ENCODE assay signal across 13 cellular contexts in genomic region chr22:31093090-31093850, GRCh38. TPM values are rescaled to one million over a fixed set of nuclear protein-coding genes. Genes with fewer than 3 reads are reported as not detected.
DNase-seq lines count a peak whose midpoint lies in the region; ATAC-seq and TF ChIP-seq lines count a peak whose summit lies in the region.
"Had no signal": no experiment of that assay in that cellular context is flagged by ENCODE, and none has a peak within 500 bp of the region (broad histone marks: within the 10 kb centered on the region; RNA-seq: fewer than 3 reads in every experiment).

No MANE protein-coding gene starts in this region.

- H3K27me3 ChIP-seq in left ventricle myocardium inferior (ENCODE audit: low read depth), result no peaks in the 10 kb centered on the region
- H3K27me3 ChIP-seq in smooth muscle cell (ENCODE audit: low read depth), result no peaks in the 10 kb centered on the region
- no peaks in the 10 kb centered on the region for H3K27me3 ChIP-seq in Caco-2 (replicated peaks; ENCODE audit: control insufficient read depth, insufficient read depth, low read length)

- no peak overlapping the region for H2AFZ ChIP-seq in smooth muscle cell (ENCODE audit: low read depth)

- H3K36me3 Mint-ChIP-seq in Caco-2 (ENCODE audit: insufficient read depth, unreplicated experiment), result peaks cover 13% of the 10 kb centered on the region

- H3K9me3 ChIP-seq in left ventricle myocardium inferior (replicated peaks) (no peaks in the 10 kb centered on the region), smooth muscle cell (replicated peaks; ENCODE audit: low read depth) (no peaks in the 10 kb centered on the region), Caco-2 (no peaks in the 10 kb centered on the region)

- BruUV-seq in Caco-2 (replicated peaks; lab: Mats Ljungman, UMichigan), result no TSS peak

- no peaks in the 10 kb centered on the region for H3K79me2 ChIP-seq in smooth muscle cell (ENCODE audit: low read depth)

- H3K4me3 Mint-ChIP-seq in Caco-2 (ENCODE audit: unreplicated experiment), result no peak overlapping the region
- H3K4me3 Mint-ChIP-seq: activated CD4-positive, alpha-beta T cell treated with anti-CD3 and anti-CD28 coated beads for 36 hours had no signal

- H3K4me2 ChIP-seq in smooth muscle cell, result no peak overlapping the region
- H3K4me2 ChIP-seq: KMS-11 had no signal

- H3K27ac ChIP-seq in angular gyrus (ENCODE audit: low read depth, low read length) (peak overlapping the region; percentile 73), left ventricle myocardium inferior (replicated peaks) (peak overlapping the region; percentile 98), smooth muscle cell (ENCODE audit: low read depth) (no peak overlapping the region)
- H3K27ac ChIP-seq: KMS-11 had no signal

- H3K36me3 ChIP-seq in left ventricle myocardium inferior (peaks cover 100% of the 10 kb centered on the region), smooth muscle cell (ENCODE audit: low read depth) (peaks cover 5% of the 10 kb centered on the region), Caco-2 (ENCODE audit: control insufficient read depth, insufficient read depth, low read length) (no peaks in the 10 kb centered on the region; the same call in none of the 2 replicates)

- intact Hi-C loops in left ventricle myocardium inferior (cut with micrococcal nuclease) (no loop called here), sciatic nerve (cut with DNase I) (no loop called here), Caco-2 (cut with micrococcal nuclease; ENCODE audit: unreplicated experiment) (no loop called here)

- CTCF ChIA-PET in Caco-2 (lab: Charles Lee), result no interaction called here

- no peaks in the 10 kb centered on the region for H3K9me3 Mint-ChIP-seq in Caco-2 (ENCODE audit: unreplicated experiment)

- peaks cover 85% of the 10 kb centered on the region for H3K4me1 ChIP-seq in left ventricle myocardium inferior
- no peaks in the 10 kb centered on the region for H3K4me1 ChIP-seq in smooth muscle cell (ENCODE audit: low read depth)
- H3K4me1 ChIP-seq in Caco-2, result no peaks in the 10 kb centered on the region

- H3K4me1 Mint-ChIP-seq in Caco-2 (ENCODE audit: low read depth, unreplicated experiment), result no peaks in the 10 kb centered on the region
- H3K4me1 Mint-ChIP-seq: activated CD4-positive, alpha-beta T cell treated with anti-CD3 and anti-CD28 coated beads for 36 hours had no signal

- H3K9ac ChIP-seq in smooth muscle cell (ENCODE audit: low read depth), result no peak overlapping the region
- H3K9ac ChIP-seq: KMS-11 had no signal

- WGBS in smooth muscle cell (ENCODE audit: low lambda C conversion rate), result 96% methylated on average over 33 of the region's 33 CpGs

- peaks cover 6% of the 10 kb centered on the region for H3F3A ChIP-seq in smooth muscle cell (ENCODE audit: low read depth)

- H3K4me3 ChIP-seq in left ventricle myocardium inferior (peak overlapping the region; percentile 69), smooth muscle cell (no peak overlapping the region), Caco-2 (ENCODE audit: low read depth, low read length) (no peak overlapping the region)
- H3K4me3 ChIP-seq: skin epidermis had no signal

- peaks cover 58% of the 10 kb centered on the region for H4K20me1 ChIP-seq in smooth muscle cell (ENCODE audit: low read depth)

- no peak overlapping the region for H3K27ac Mint-ChIP-seq in Caco-2 (ENCODE audit: unreplicated experiment)
- H3K27ac Mint-ChIP-seq: activated CD4-positive, alpha-beta T cell treated with anti-CD3 and anti-CD28 coated beads for 36 hours had no signal

- ATAC-seq in sciatic nerve (no peak), GM21447 (IDR thresholded peaks at IDR 0.05; ENCODE audit: unreplicated experiment) (no peak)
- ATAC-seq: activated CD4-positive, alpha-beta T cell treated with anti-CD3 and anti-CD28 coated beads for 36 hours had no signal

- no peaks in the 10 kb centered on the region for H3K27me3 Mint-ChIP-seq in Caco-2 (ENCODE audit: insufficient read depth, unreplicated experiment)
- H3K27me3 Mint-ChIP-seq: activated CD4-positive, alpha-beta T cell treated with anti-CD3 and anti-CD28 coated beads for 36 hours had no signal

- TF ChIP-seq CTCF in left ventricle myocardium inferior (IDR thresholded peaks at IDR 0.05; ENCODE audit: borderline replicate concordance) (no peak), smooth muscle cell (IDR thresholded peaks at IDR 0.05; ENCODE audit: borderline replicate concordance, insufficient read depth, poor library complexity, severe bottlenecking) (no peak), Caco-2 (IDR thresholded peaks at IDR 0.05; ENCODE audit: insufficient read depth in 1 of 2, low read depth in 1 of 2, low read length in 1 of 2, severe bottlenecking in 1 of 2, unreplicated experiment in 1 of 2) (no peak)

- peak in 9 of 14 donors; percentile 18 to 57 (median 40) for DNase-seq in C1 segment of cervical spinal cord (lab: John Stamatoyannopoulos, UW)
- DNase-seq in left ventricle myocardium inferior, result peak; percentile 82
- DNase-seq in sciatic nerve (ENCODE audit: low spot score), result peak; percentile 64
- no peak for DNase-seq in smooth muscle cell (lab: John Stamatoyannopoulos, UW; ENCODE audit: unreplicated experiment)
- DNase-seq in Caco-2, result no peak
- DNase-seq in NCI-H1105 (lab: John Stamatoyannopoulos, UW), result no peak
- DNase-seq: activated CD4-positive, alpha-beta T cell treated with anti-CD3 and anti-CD28 coated beads for 36 hours; NCI-H2081 had no signal

- POLR2A ChIA-PET in Caco-2 (lab: Charles Lee), result no interaction called here

RNA-seq across cellular contexts. Expression of gene SMTN, which starts 12.2 kb away (rescaled TPM):
- total RNA-seq in left ventricle myocardium inferior (245 TPM), sciatic nerve (283 TPM), smooth muscle cell (46.2 and 58.6 TPM in 2 replicates), Caco-2 (2022) (69.8 and 71.0 TPM in 2 replicates)
- polyA plus RNA-seq in smooth muscle cell, result 108 and 122 TPM in 2 replicates

RNA-seq across cellular contexts. Expression of gene SELENOM, which starts 14.1 kb away (rescaled TPM):
- total RNA-seq in left ventricle myocardium inferior (51.5 TPM), sciatic nerve (159 TPM), smooth muscle cell (450 and 487 TPM in 2 replicates), Caco-2 (2022) (1.3 and 2.0 TPM in 2 replicates)
- 547 and 600 TPM in 2 replicates for polyA plus RNA-seq in smooth muscle cell

RNA-seq across cellular contexts. Expression of gene INPP5J, which starts 29.5 kb away (rescaled TPM):
- total RNA-seq in left ventricle myocardium inferior, result 20.7 TPM
- total RNA-seq in sciatic nerve, result 1.9 TPM
- 1.2 TPM in 2 replicates for total RNA-seq in smooth muscle cell
- polyA plus RNA-seq in smooth muscle cell, result 0.66 and 2.1 TPM in 2 replicates
- total RNA-seq in Caco-2 (2022), result 6.8 and 7.8 TPM in 2 replicates
- total RNA-seq: mononuclear cell had no signal

RNA-seq across cellular contexts. Expression of gene PLA2G3, which starts 47.0 kb away (rescaled TPM):
- total RNA-seq in left ventricle myocardium inferior (not detected), sciatic nerve (not detected), smooth muscle cell (0.04 and 0.09 TPM in 2 replicates), Caco-2 (2022) (not detected in 2 replicates)
- 0.80 TPM in 1 of 2 replicates, not detected in the other for polyA plus RNA-seq in smooth muscle cell
- total RNA-seq: activated CD4-positive, alpha-beta T cell treated with anti-CD3 and anti-CD28 coated beads for 36 hours; mononuclear cell had no signal

Comparison
In these comparisons a context has a peak if more than half of its experiments do, and no peak if none do; other contexts are left out.
1. DNase-seq: peak in C1 segment of cervical spinal cord (9 of 14), left ventricle myocardium inferior (single experiment) and sciatic nerve (single experiment); none in smooth muscle cell (single experiment), Caco-2 (0 of 2) and NCI-H1105 (single experiment).
2. RNA of gene SELENOM, which starts 14.1 kb away (total RNA-seq): 450 to 487 TPM in smooth muscle cell, 159 TPM in sciatic nerve (single experiment) and 51.5 TPM in left ventricle myocardium inferior (single experiment); 1.3 to 2.0 TPM in Caco-2; every median in the first group is over 10 times any median in the second.